Comparison of ENCODE assay signal across 18 cellular contexts in the genomic region with DNA sequence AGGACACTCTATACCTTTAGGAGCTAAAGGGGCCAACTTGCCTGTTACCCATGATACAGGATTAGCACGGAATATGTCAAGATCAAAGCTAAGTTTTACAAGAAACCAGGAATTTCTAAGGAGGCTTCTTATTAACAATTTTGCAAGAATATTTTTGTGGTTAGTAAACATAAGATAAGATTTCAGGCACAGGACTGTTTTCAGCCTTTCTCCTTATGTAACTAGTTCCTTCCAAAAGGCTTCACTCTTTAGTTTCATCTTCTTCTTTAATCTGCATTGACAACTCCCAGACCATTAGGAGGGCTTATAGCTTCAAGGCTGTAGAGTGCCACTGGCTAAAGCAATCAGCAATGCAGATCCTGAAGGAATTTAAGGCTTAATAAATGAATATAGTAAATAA. TPM values are rescaled to one million over a fixed set of nuclear protein-coding genes. Genes with fewer than 3 reads are reported as not detected.
DNase-seq lines count a peak whose midpoint lies in the region; ATAC-seq and TF ChIP-seq lines count a peak whose summit lies in the region.
"Had no signal": no experiment of that assay in that cellular context is flagged by ENCODE, and none has a peak within 500 bp of the region (broad histone marks: within the 10 kb centered on the region; RNA-seq: fewer than 3 reads in every experiment).

No MANE protein-coding gene starts in this region.

- WGBS in smooth muscle cell (ENCODE audit: low lambda C conversion rate): 15% methylated on average over 1 of the region's 1 CpG

- H3K9ac ChIP-seq in smooth muscle cell (ENCODE audit: low read depth): no peak overlapping the region

- H3K9me3 Mint-ChIP-seq in activated CD8-positive, alpha-beta T cell treated with anti-CD3 and anti-CD28 coated beads, Interleukin-2, amount 10 ng/mL, durations not matched to agents 7 days and 5 days (ENCODE audit: insufficient read depth): no peaks in the 10 kb centered on the region
- H3K9me3 Mint-ChIP-seq: CD14-positive monocyte; CD4-positive, alpha-beta memory T cell had no signal

- H3K4me2 ChIP-seq in smooth muscle cell: peak overlapping the region; percentile 69

- no peaks in the 10 kb centered on the region for H3K36me3 ChIP-seq in smooth muscle cell (ENCODE audit: low read depth)
- H3K36me3 ChIP-seq in SJCRH30: no peaks in the 10 kb centered on the region

- H3K27me3 Mint-ChIP-seq in activated CD8-positive, alpha-beta T cell treated with anti-CD3 and anti-CD28 coated beads, Interleukin-2, amount 10 ng/mL, durations not matched to agents 7 days and 5 days (ENCODE audit: low read depth): peaks cover 14% of the 10 kb centered on the region

- no peak overlapping the region for H3K27ac ChIP-seq in smooth muscle cell (ENCODE audit: low read depth)
- no peak overlapping the region for H3K27ac ChIP-seq in foreskin keratinocyte
- H3K27ac ChIP-seq in SJCRH30: no peak overlapping the region

- no peaks in the 10 kb centered on the region for H3K9me3 ChIP-seq in smooth muscle cell (replicated peaks; ENCODE audit: low read depth)
- no peaks in the 10 kb centered on the region for H3K9me3 ChIP-seq in SJCRH30 (replicated peaks)

- H3K79me2 ChIP-seq in smooth muscle cell (ENCODE audit: low read depth): no peaks in the 10 kb centered on the region

- H2AFZ ChIP-seq in smooth muscle cell (ENCODE audit: low read depth): no peak overlapping the region

- no peaks in the 10 kb centered on the region for H3F3A ChIP-seq in smooth muscle cell (ENCODE audit: low read depth)

- TF ChIP-seq CTCF in fibroblast of the aortic adventitia (IDR thresholded peaks at IDR 0.05; ENCODE audit: insufficient read depth, low read length) (no peak), smooth muscle cell (IDR thresholded peaks at IDR 0.05; ENCODE audit: borderline replicate concordance, insufficient read depth, poor library complexity, severe bottlenecking) (no peak), foreskin keratinocyte (conservative IDR thresholded peaks at IDR 0.05) (no peak)

- POLR2A ChIA-PET in activated CD8-positive, alpha-beta T cell treated with anti-CD3 and anti-CD28 coated beads, Interleukin-2, amount 10 ng/mL, durations not matched to agents 7 days and 5 days (lab: Charles Lee): no interaction called here

- no peaks in the 10 kb centered on the region for H4K20me1 ChIP-seq in smooth muscle cell (ENCODE audit: low read depth)

- no peak for ATAC-seq in activated CD8-positive, alpha-beta T cell treated with anti-CD3 and anti-CD28 coated beads, Interleukin-2, amount 10 ng/mL, durations not matched to agents 7 days and 5 days
- no peak for ATAC-seq in foreskin keratinocyte
- ATAC-seq: GM12878, HepG2 had no signal

- no peak overlapping the region for H3K27ac Mint-ChIP-seq in activated CD8-positive, alpha-beta T cell treated with anti-CD3 and anti-CD28 coated beads, Interleukin-2, amount 10 ng/mL, durations not matched to agents 7 days and 5 days
- H3K27ac Mint-ChIP-seq: B cell, CD14-positive monocyte, H9 had no signal

- DNase-seq in GM03348 (ENCODE audit: low spot score) (peak; percentile 30), amniotic epithelial cell (ENCODE audit: low read depth) (peak; percentile 74), fibroblast of the aortic adventitia (ENCODE audit: low read depth) (peak; percentile 75), smooth muscle cell (lab: John Stamatoyannopoulos, UW; ENCODE audit: unreplicated experiment) (no peak), T1000 (lab: John Stamatoyannopoulos, UW) (no peak), foreskin keratinocyte (no peak), SJCRH30 (no peak)
- no peak for DNase-seq in activated CD8-positive, alpha-beta T cell treated with anti-CD3 and anti-CD28 coated beads, Interleukin-2, amount 10 ng/mL, durations not matched to agents 7 days and 5 days
- DNase-seq: CD4-positive, alpha-beta memory T cell; DMS79 treated with DMSO at 0.1 percent for 48 hours; GF-D8; H9 had no signal

- H3K4me1 ChIP-seq in smooth muscle cell (ENCODE audit: low read depth): peaks cover 9% of the 10 kb centered on the region
- no peaks in the 10 kb centered on the region for H3K4me1 ChIP-seq in foreskin keratinocyte
- H3K4me1 ChIP-seq in SJCRH30: no peaks in the 10 kb centered on the region

- CTCF ChIA-PET in activated CD8-positive, alpha-beta T cell treated with anti-CD3 and anti-CD28 coated beads, Interleukin-2, amount 10 ng/mL, durations not matched to agents 7 days and 5 days (lab: Charles Lee): interaction anchor here (0.8 kb wide), 2 partner anchors 9 to 127 kb away, joined by 3 to 4 read pairs; no protein-coding TSS in a partner anchor

- no peak overlapping the region for H3K4me3 Mint-ChIP-seq in activated CD8-positive, alpha-beta T cell treated with anti-CD3 and anti-CD28 coated beads, Interleukin-2, amount 10 ng/mL, durations not matched to agents 7 days and 5 days
- H3K4me3 Mint-ChIP-seq: B cell; CD14-positive monocyte; CD4-positive, alpha-beta memory T cell; H9 had no signal

- H3K4me3 ChIP-seq in fibroblast of the aortic adventitia (ENCODE audit: low read depth, low read length): no peak overlapping the region
- no peak overlapping the region for H3K4me3 ChIP-seq in smooth muscle cell
- H3K4me3 ChIP-seq in SJCRH30: no peak overlapping the region
- H3K4me3 ChIP-seq: GM12878 had no signal

- H3K27me3 ChIP-seq in smooth muscle cell (ENCODE audit: low read depth): no peaks in the 10 kb centered on the region
- no peaks in the 10 kb centered on the region for H3K27me3 ChIP-seq in foreskin keratinocyte
- no peaks in the 10 kb centered on the region for H3K27me3 ChIP-seq in SJCRH30

- H3K36me3 Mint-ChIP-seq in activated CD8-positive, alpha-beta T cell treated with anti-CD3 and anti-CD28 coated beads, Interleukin-2, amount 10 ng/mL, durations not matched to agents 7 days and 5 days (ENCODE audit: low read depth): no peaks in the 10 kb centered on the region
- H3K36me3 Mint-ChIP-seq: CD14-positive monocyte; CD4-positive, alpha-beta memory T cell had no signal

- no peaks in the 10 kb centered on the region for H3K4me1 Mint-ChIP-seq in activated CD8-positive, alpha-beta T cell treated with anti-CD3 and anti-CD28 coated beads, Interleukin-2, amount 10 ng/mL, durations not matched to agents 7 days and 5 days (ENCODE audit: low read depth)
- H3K4me1 Mint-ChIP-seq: CD4-positive, alpha-beta memory T cell had no signal

RNA-seq across cellular contexts. Expression of gene SLC14A1, which starts 29.3 kb away (rescaled TPM):
- 5.6 and 254 TPM in 2 replicates for total RNA-seq in fibroblast of the aortic adventitia (ENCODE audit: low replicate concordance)
- total RNA-seq in smooth muscle cell: 24.7 and 37.9 TPM in 2 replicates
- 13.6 and 20.0 TPM in 2 replicates for polyA plus RNA-seq in smooth muscle cell
- total RNA-seq in activated CD8-positive, alpha-beta T cell treated with anti-CD3 and anti-CD28 coated beads, Interleukin-2, amount 10 ng/mL, durations not matched to agents 7 days and 5 days: 1 to 10 TPM; 2.4 to 3.8 TPM
- 0.25 TPM in 1 of 2 replicates, not detected in the other for total RNA-seq in foreskin keratinocyte
- polyA plus RNA-seq in foreskin keratinocyte: 0.01 and 0.21 TPM in 2 replicates
- not detected in 2 replicates for total RNA-seq in SJCRH30 (2014; rRNA removed; shearing (Covaris generic))
- total RNA-seq: A172, H1, H9, HepG2 had no signal
- polyA plus RNA-seq: CD14-positive monocyte, HepG2 had no signal

Comparison
In these comparisons a context has a peak if more than half of its experiments do, and no peak if none do; other contexts are left out.
1. DNase-seq: peak in GM03348 (single experiment), amniotic epithelial cell (single experiment) and fibroblast of the aortic adventitia (single experiment); none in smooth muscle cell (single experiment), T1000 (single experiment), activated CD8-positive, alpha-beta T cell treated with anti-CD3 and anti-CD28 coated beads, Interleukin-2, amount 10 ng/mL, durations not matched to agents 7 days and 5 days (single experiment), foreskin keratinocyte (0 of 2) and SJCRH30 (0 of 2).